In the genomic region with DNA sequence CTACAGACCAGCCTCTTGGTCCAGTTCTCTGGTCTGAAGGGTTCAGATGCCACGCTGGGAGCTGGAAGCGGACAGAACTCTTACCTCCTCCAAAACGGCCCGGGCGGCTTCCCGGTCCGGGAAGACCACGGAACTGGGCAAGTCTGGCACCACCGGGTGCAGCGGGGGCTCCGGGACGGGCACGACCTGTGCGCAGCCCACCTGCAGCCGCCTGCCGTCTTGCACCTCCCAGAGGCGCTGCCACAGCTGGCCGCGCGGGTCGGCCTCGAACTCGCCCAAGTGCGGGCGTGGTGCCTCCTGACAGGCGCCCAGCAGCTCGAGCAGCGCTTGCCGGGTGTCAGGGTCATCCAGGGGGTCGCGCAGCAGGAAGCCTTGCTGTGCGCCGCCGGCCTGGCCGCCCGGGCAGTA, we compare ENCODE assay signal across 8 cellular contexts. TPM values are rescaled to one million over a fixed set of nuclear protein-coding genes. Genes with fewer than 3 reads are reported as not detected.
DNase-seq lines count a peak whose midpoint lies in the region; ATAC-seq and TF ChIP-seq lines count a peak whose summit lies in the region.

No MANE protein-coding gene starts in this region.

- peak overlapping the region; percentile 49 to 84 (median 73) for H3K4me3 ChIP-seq in sigmoid colon

- H3K27me3 Mint-ChIP-seq in activated CD8-positive, alpha-beta T cell treated with anti-CD3 and anti-CD28 coated beads for 36 hours = no peaks in the 10 kb centered on the region
- H3K27me3 Mint-ChIP-seq in glutamatergic neuron (ENCODE audit: unreplicated experiment) = peaks cover 14% of the 10 kb centered on the region

- POLR2A ChIA-PET in activated CD8-positive, alpha-beta T cell treated with anti-CD3 and anti-CD28 coated beads for 36 hours (lab: Charles Lee) = interaction anchor here (1.0 to 4.8 kb wide), 6 partner anchors 14 to 53 kb away, joined by 4 to 48 read pairs (median 6); partner anchors contain the start of gene RSAD2

- WGBS in sigmoid colon, 2 donors = 3 to 4% methylated on average over 36 of the region's 36 CpGs

- H3K4me1 Mint-ChIP-seq in activated CD8-positive, alpha-beta T cell treated with anti-CD3 and anti-CD28 coated beads for 36 hours (ENCODE audit: low read depth) = peaks cover 13% of the 10 kb centered on the region
- H3K4me1 Mint-ChIP-seq in glutamatergic neuron (ENCODE audit: low read depth, unreplicated experiment) = peaks cover 12% of the 10 kb centered on the region

- CTCF ChIA-PET in activated CD8-positive, alpha-beta T cell treated with anti-CD3 and anti-CD28 coated beads for 36 hours (lab: Charles Lee) = interaction anchor here (0.8 to 5.0 kb wide), 10 partner anchors 13 to 178 kb away, joined by 3 to 69 read pairs (median 4); partner anchors contain the start of genes RNF144A and RSAD2

- peaks cover 6% of the 10 kb centered on the region for H3K9me3 Mint-ChIP-seq in activated CD8-positive, alpha-beta T cell treated with anti-CD3 and anti-CD28 coated beads for 36 hours
- H3K9me3 Mint-ChIP-seq in glutamatergic neuron (ENCODE audit: unreplicated experiment) = peaks cover 12% of the 10 kb centered on the region

- peaks cover 0 to 24% (median 1%) of the 10 kb centered on the region in 4 donors for H3K36me3 ChIP-seq in sigmoid colon

- H3K27ac ChIP-seq in sigmoid colon = peak overlapping the region; percentile 78 to 90 (median 86)

- peak overlapping the region; percentile 44 for H3K27ac Mint-ChIP-seq in activated CD8-positive, alpha-beta T cell treated with anti-CD3 and anti-CD28 coated beads for 36 hours
- H3K27ac Mint-ChIP-seq in glutamatergic neuron (ENCODE audit: unreplicated experiment) = peak overlapping the region; percentile 17

- H3K9me3 ChIP-seq in sigmoid colon = no peaks in the 10 kb centered on the region

- ATAC-seq in HG03066 (IDR thresholded peaks at IDR 0.05; ENCODE audit: low read depth, unreplicated experiment) = peak; percentile 14
- peak; percentile 7 for ATAC-seq in activated CD8-positive, alpha-beta T cell treated with anti-CD3 and anti-CD28 coated beads for 36 hours

- no peak for TF ChIP-seq EP300 in sigmoid colon (IDR thresholded peaks at IDR 0.05)

- TF ChIP-seq CTCF in activated CD8-positive, alpha-beta T cell treated with anti-CD3 and anti-CD28 coated beads for 36 hours (IDR thresholded peaks at IDR 0.05) = no peak
- TF ChIP-seq CTCF in glutamatergic neuron (IDR thresholded peaks at IDR 0.05; ENCODE audit: partially characterized antibody, unreplicated experiment) (no peak), sigmoid colon (IDR thresholded peaks at IDR 0.05) (no peak)

- TF ChIP-seq POLR2A in sigmoid colon (IDR thresholded peaks at IDR 0.05) = no peak

- peaks cover 18% of the 10 kb centered on the region for H3K36me3 Mint-ChIP-seq in activated CD8-positive, alpha-beta T cell treated with anti-CD3 and anti-CD28 coated beads for 36 hours (ENCODE audit: low read depth)
- H3K36me3 Mint-ChIP-seq in glutamatergic neuron (ENCODE audit: unreplicated experiment) = peaks cover 12% of the 10 kb centered on the region

- peak overlapping the region; percentile 49 for H3K4me3 Mint-ChIP-seq in activated CD8-positive, alpha-beta T cell treated with anti-CD3 and anti-CD28 coated beads for 36 hours
- H3K4me3 Mint-ChIP-seq in glutamatergic neuron (ENCODE audit: unreplicated experiment) = no peak overlapping the region

- peaks cover 0 to 18% (median 15%) of the 10 kb centered on the region in 4 donors for H3K4me1 ChIP-seq in sigmoid colon

- intact Hi-C loops in activated CD8-positive, alpha-beta T cell treated with anti-CD3 and anti-CD28 coated beads for 36 hours (cut with micrococcal nuclease) = loop anchor here (5.0 kb wide), 1 partner anchor 42 kb away; no protein-coding TSS in a partner anchor
- intact Hi-C loops in sigmoid colon (cut with DNase I) = no loop called here

- DNase-seq in NCI-H2196 (lab: John Stamatoyannopoulos, UW; ENCODE audit: unreplicated experiment) (peak; percentile 45), NCI-H2196 treated with DMSO at 0.1 percent for 48 hours (lab: John Stamatoyannopoulos, UW; ENCODE audit: unreplicated experiment) (no peak), glutamatergic neuron (no peak), sigmoid colon (peak; percentile 68), ecto neural progenitor cell (ENCODE audit: low spot score) (no peak), GF-D8 (lab: John Stamatoyannopoulos, UW) (no peak)
- DNase-seq in activated CD8-positive, alpha-beta T cell treated with anti-CD3 and anti-CD28 coated beads for 36 hours = peak; percentile 31

- H3K27me3 ChIP-seq in sigmoid colon = no peaks in the 10 kb centered on the region

RNA-seq across cellular contexts. Expression of gene CMPK2, which starts 0.8 kb away (rescaled TPM):
- total RNA-seq in activated CD8-positive, alpha-beta T cell treated with anti-CD3 and anti-CD28 coated beads for 36 hours = 1 to 10 TPM; 3.2 to 4.5 TPM
- total RNA-seq in glutamatergic neuron (ENCODE audit: unreplicated experiment) = 0.81 TPM
- total RNA-seq in sigmoid colon = 10 to 100 TPM in 1 of 4 donors, 1 to 10 TPM in 3; 1.8 to 11.1 (median 7.8) TPM
- polyA plus RNA-seq in sigmoid colon = 10 to 100 TPM in 2 of 3 donors, 1 to 10 TPM in 1; 3.6 to 26.1 (median 14.7) TPM

RNA-seq across cellular contexts. Expression of gene RSAD2, which starts 12.6 kb away (rescaled TPM):
- 1 to 10 TPM; 2.8 to 3.7 TPM for total RNA-seq in activated CD8-positive, alpha-beta T cell treated with anti-CD3 and anti-CD28 coated beads for 36 hours
- total RNA-seq in glutamatergic neuron (ENCODE audit: unreplicated experiment) = not detected
- 10 to 100 TPM in 3 of 4 donors, 1 to 10 TPM in 1; 7.2 to 13.2 (median 11.3) TPM for total RNA-seq in sigmoid colon
- polyA plus RNA-seq in sigmoid colon = 10 to 100 TPM in 2 of 3 donors, 1 to 10 TPM in 1; 1.2 to 22.3 (median 14.3) TPM

RNA-seq across cellular contexts. Expression of gene RNF144A, which starts 52.3 kb away (rescaled TPM):
- total RNA-seq in activated CD8-positive, alpha-beta T cell treated with anti-CD3 and anti-CD28 coated beads for 36 hours = 10 to 100 TPM; 32.6 to 36.5 TPM
- total RNA-seq in glutamatergic neuron (ENCODE audit: unreplicated experiment) (40.2 TPM), sigmoid colon (10 to 100 TPM in 3 of 4 donors, 1 to 10 TPM in 1; 5.7 to 14.2 (median 12.3) TPM)
- polyA plus RNA-seq in sigmoid colon = 10 to 100 TPM in 1 of 3 donors, 1 to 10 TPM in 2; 4.8 to 13.2 (median 8.4) TPM

Comparison
In these comparisons a context has a peak if more than half of its experiments do, and no peak if none do; other contexts are left out.
1. DNase-seq: peak in NCI-H2196 (single experiment), activated CD8-positive, alpha-beta T cell treated with anti-CD3 and anti-CD28 coated beads for 36 hours (single experiment) and sigmoid colon (single experiment); none in NCI-H2196 treated with DMSO at 0.1 percent for 48 hours (single experiment), glutamatergic neuron (single experiment), ecto neural progenitor cell (single experiment) and GF-D8 (single experiment).